ENCODE assay signal across 8 cellular contexts in the genomic region with DNA sequence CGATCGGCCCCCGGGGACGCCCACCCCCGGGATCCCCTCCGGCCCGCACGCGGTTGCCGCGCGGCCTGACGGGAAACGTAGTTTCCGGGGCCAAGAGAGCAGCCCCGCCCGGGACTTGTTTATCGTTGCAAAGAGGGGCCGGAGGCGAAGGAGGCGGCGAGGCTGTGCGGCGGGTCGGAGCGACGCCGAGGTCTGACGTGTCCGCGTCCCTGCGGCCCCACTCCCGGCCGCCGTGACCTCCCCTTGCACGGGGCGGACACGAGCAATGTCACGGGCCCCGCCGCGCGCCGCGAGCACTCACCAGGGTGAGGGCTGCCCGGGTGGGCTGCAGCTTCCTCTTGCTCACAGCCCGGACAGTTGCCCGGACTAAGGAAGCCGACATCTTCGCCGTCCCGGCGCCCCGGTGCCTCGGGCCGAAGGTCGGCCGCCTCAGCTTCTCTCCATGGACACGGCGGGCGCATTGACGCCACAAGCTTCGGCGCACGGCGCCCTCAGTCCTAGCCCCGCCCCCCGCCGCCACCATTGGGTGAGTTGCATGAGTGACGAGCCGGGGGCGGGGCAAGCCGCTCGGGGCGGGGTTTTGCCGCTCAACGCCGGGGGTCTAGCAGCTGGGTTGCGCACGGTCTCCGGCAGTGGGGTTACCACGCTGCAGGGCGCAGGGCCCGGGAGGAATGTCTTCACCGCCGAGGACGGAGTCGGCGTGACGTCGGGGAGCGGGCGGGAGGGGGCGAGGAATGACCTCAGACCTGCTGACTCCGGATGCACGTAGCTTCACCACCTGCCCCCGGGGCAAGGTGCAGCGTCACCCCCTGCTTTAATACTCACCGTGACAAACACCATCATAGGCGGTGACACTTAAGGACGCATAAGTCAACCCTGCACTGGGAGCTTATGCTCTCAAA. TPM values are rescaled to one million over a fixed set of nuclear protein-coding genes. Genes with fewer than 3 reads are reported as not detected.
DNase-seq lines count a peak whose midpoint lies in the region; ATAC-seq and TF ChIP-seq lines count a peak whose summit lies in the region.

TSS of gene ISCA1 (minus strand) at position 462 of the 902 bp plus-strand sequence. CDS start at position 382, 80 bp downstream.

- H3K27me3 ChIP-seq in left lung, result no peaks in the 10 kb centered on the region

- TF ChIP-seq CTCF in C4-2B (conservative IDR thresholded peaks at IDR 0.05) (no peak), left lung (IDR thresholded peaks at IDR 0.05) (no peak)

- intact Hi-C loops in left lung (cut with DNase I), result no loop called here

- H3K9me3 ChIP-seq in left lung, result no peaks in the 10 kb centered on the region

- H3K36me3 ChIP-seq in left lung, result peaks cover 0 to under 1% of the 10 kb centered on the region in 2 donors

- peak; percentile 76 for ATAC-seq in GM19372 (IDR thresholded peaks at IDR 0.05; ENCODE audit: low read depth, unreplicated experiment)
- ATAC-seq in HG03521 (IDR thresholded peaks at IDR 0.05; ENCODE audit: unreplicated experiment), result peak; percentile 81
- peak; percentile 97 for ATAC-seq in left lung

- H3K4me3 ChIP-seq in left lung, result peak within 1 kb of the TSS; percentile 77 to 93

- peaks cover 0 to 28% of the 10 kb centered on the region in 2 donors for H3K4me1 ChIP-seq in left lung

- DNase-seq in NCI-H69 (lab: John Stamatoyannopoulos, UW) (peak; percentile 98), dedifferentiated amniotic fluid mesenchymal stem cell (ENCODE audit: extremely low spot score) (peak; percentile 92), left lung (peak; percentile 95 to 98)
- peak; percentile 95 to 97 for DNase-seq in activated CD4-positive, alpha-beta T cell treated with anti-CD3 and anti-CD28 coated beads, Interleukin-2, amount 50 U/mL, for 24 hours (ENCODE audit: low read depth in 1 of 2, low spot score in 1 of 2)
- DNase-seq in stimulated activated CD4-positive, alpha-beta T cell treated with anti-CD3 and anti-CD28 coated beads, Interleukin-2, amount 100 ng/mL, for 48 hours, result peak; percentile 97 to 98

- H3K27ac ChIP-seq in C4-2B, result peak within 1 kb of the TSS; percentile 96
- peak within 1 kb of the TSS; percentile 97 to 98 for H3K27ac ChIP-seq in left lung

RNA-seq across cellular contexts. Expression of gene ISCA1, which starts in this region (rescaled TPM):
- 10 to 100 TPM; 24.1 to 25.2 TPM for total RNA-seq in left lung

Comparison
In these comparisons a context has a peak if more than half of its experiments do, and no peak if none do; other contexts are left out.
1. Peak in every context shown above with its lines: DNase-seq, ATAC-seq, H3K4me3 ChIP-seq and H3K27ac ChIP-seq.